ENCODE assay signal across 8 cellular contexts in genomic region chr9:37963936-37964739, GRCh38.
DNase-seq lines count a peak whose midpoint lies in the region; ATAC-seq and TF ChIP-seq lines count a peak whose summit lies in the region.

No MANE protein-coding gene starts in this region.

- peak overlapping the region; percentile 38 to 92 for H3K27ac ChIP-seq in esophagus (ENCODE audit: low read depth in 2 of 2, low read length in 1 of 2)
- H3K27ac ChIP-seq in gastrocnemius medialis: no peak overlapping the region

- in situ Hi-C loops in gastrocnemius medialis (cut with MboI; ENCODE audit: low sequenced_read_pairs in 4 of 4): no loop called here

- peaks cover 16 to 39% of the 10 kb centered on the region in 2 donors for H3K4me1 ChIP-seq in esophagus (ENCODE audit: control insufficient read depth in 2 of 2, insufficient read depth in 2 of 2, low read length in 1 of 2)
- no peaks in the 10 kb centered on the region for H3K4me1 ChIP-seq in gastrocnemius medialis

- H3K27me3 ChIP-seq in esophagus (ENCODE audit: control insufficient read depth in 1 of 2, insufficient read depth in 2 of 2, low read length in 2 of 2) (no peaks in the 10 kb centered on the region), gastrocnemius medialis (no peaks in the 10 kb centered on the region)

- no peak overlapping the region for H3K4me3 ChIP-seq in esophagus (ENCODE audit: low read depth in 1 of 2, low read length in 2 of 2)
- H3K4me3 ChIP-seq in gastrocnemius medialis: no peak overlapping the region

- DNase-seq in H4 (ENCODE audit: low spot score) (peak; percentile 55), NOMO-1 treated with DMSO at 0.1 percent for 48 hours (lab: John Stamatoyannopoulos, UW; ENCODE audit: unreplicated experiment) (peak; percentile 55), omental fat pad (ENCODE audit: low spot score) (no peak), DMS 273 (lab: John Stamatoyannopoulos, UW; ENCODE audit: unreplicated experiment) (no peak), 8988T (no peak), T-helper 1 cell (no peak), gastrocnemius medialis (no peak)

- no peak for TF ChIP-seq POLR2A in gastrocnemius medialis (IDR thresholded peaks at IDR 0.05)

- peak; percentile 72 for ATAC-seq in omental fat pad (ENCODE audit: low FRiP score)
- no peak for ATAC-seq in gastrocnemius medialis

- no peaks in the 10 kb centered on the region for H3K9me3 ChIP-seq in esophagus (ENCODE audit: control insufficient read depth in 2 of 2, insufficient read depth in 1 of 2, low read depth in 1 of 2, low read length in 1 of 2)
- no peaks in the 10 kb centered on the region for H3K9me3 ChIP-seq in gastrocnemius medialis

- H3K36me3 ChIP-seq in esophagus (ENCODE audit: control insufficient read depth in 2 of 2, insufficient read depth in 2 of 2, low read length in 1 of 2) (peaks cover 0 to 4% of the 10 kb centered on the region in 2 donors), gastrocnemius medialis (no peaks in the 10 kb centered on the region)

- 28 to 40% methylated on average over 15 of the region's 15 CpGs for whole genome bisulfite sequencing in esophagus, 2 donors

- intact Hi-C loops in gastrocnemius medialis (cut with DNase I; ENCODE audit: low total_unique reads): no loop called here

- TF ChIP-seq CTCF in omental fat pad (IDR thresholded peaks at IDR 0.05) (no peak), gastrocnemius medialis (IDR thresholded peaks at IDR 0.05 in 4 of 5, conservative IDR thresholded peaks at IDR 0.05 in 1 of 5) (no peak)

Comparison
In these comparisons a context has a peak if more than half of its experiments do, and no peak if none do; other contexts are left out.
1. DNase-seq: peak in H4 (single experiment) and NOMO-1 treated with DMSO at 0.1 percent for 48 hours (single experiment); none in omental fat pad (single experiment), DMS 273 (single experiment), 8988T (single experiment), T-helper 1 cell (0 of 5) and gastrocnemius medialis (0 of 2).
2. H3K27ac ChIP-seq: peak in esophagus (2 of 2); none in gastrocnemius medialis (0 of 4).